In genomic region chr5:154972476-154973080, GRCh38 we compare ENCODE assay signal across 8 cellular contexts. TPM values are rescaled to one million over a fixed set of nuclear protein-coding genes. Genes with fewer than 3 reads are reported as not detected.
DNase-seq lines count a peak whose midpoint lies in the region; ATAC-seq, FAIRE-seq and TF ChIP-seq lines count a peak whose summit lies in the region.

No MANE protein-coding gene starts in this region.

- no peaks in the 10 kb centered on the region for H3K27me3 ChIP-seq in esophagus squamous epithelium

- DNase-seq in CD1c-positive myeloid dendritic cell (ENCODE audit: extremely low spot score) (peak; percentile 16), HFF-Myc (ENCODE audit: extremely low read depth, low read depth) (peak; percentile 24), RPMI7951 (ENCODE audit: low read depth) (peak; percentile 30), esophagus squamous epithelium (lab: John Stamatoyannopoulos, UW) (no peak), neural crest cell (ENCODE audit: low read depth, low spot score) (peak; percentile 42), GM19239 (ENCODE audit: insufficient read length, low spot score) (no peak)
- DNase-seq in natural killer cell treated with Interleukin-12 subunit alpha and Interleukin-12 subunit beta and Interleukin-15 and Interleukin-18, amount 100 ng/mL, for 72 hours (ENCODE audit: low spot score): no peak

- no peaks in the 10 kb centered on the region for H3K9me3 ChIP-seq in esophagus squamous epithelium

- peaks cover 7% of the 10 kb centered on the region for H3K36me3 Mint-ChIP-seq in neural crest cell (ENCODE audit: low read depth)
- no peaks in the 10 kb centered on the region for H3K36me3 Mint-ChIP-seq in natural killer cell treated with Interleukin-12 subunit alpha and Interleukin-12 subunit beta and Interleukin-15 and Interleukin-18, amount 100 ng/mL, for 72 hours

- no peaks in the 10 kb centered on the region for H3K9me3 Mint-ChIP-seq in neural crest cell
- H3K9me3 Mint-ChIP-seq in natural killer cell treated with Interleukin-12 subunit alpha and Interleukin-12 subunit beta and Interleukin-15 and Interleukin-18, amount 100 ng/mL, for 72 hours: no peaks in the 10 kb centered on the region

- no peak overlapping the region for H3K27ac ChIP-seq in esophagus squamous epithelium

- no peaks in the 10 kb centered on the region for H3K4me1 ChIP-seq in esophagus squamous epithelium

- H3K4me3 Mint-ChIP-seq in neural crest cell: no peak overlapping the region
- no peak overlapping the region for H3K4me3 Mint-ChIP-seq in natural killer cell treated with Interleukin-12 subunit alpha and Interleukin-12 subunit beta and Interleukin-15 and Interleukin-18, amount 100 ng/mL, for 72 hours

- no peak for TF ChIP-seq POLR2A in esophagus squamous epithelium (IDR thresholded peaks at IDR 0.05)

- no peak for FAIRE-seq in GM19239 (lab: Jason Lieb, UNC)

- 76 to 81% methylated on average over 2 of the region's 2 CpGs for whole genome bisulfite sequencing in esophagus squamous epithelium, 2 donors

- no peaks in the 10 kb centered on the region for H3K27me3 Mint-ChIP-seq in neural crest cell (ENCODE audit: low read depth)
- H3K27me3 Mint-ChIP-seq in natural killer cell treated with Interleukin-12 subunit alpha and Interleukin-12 subunit beta and Interleukin-15 and Interleukin-18, amount 100 ng/mL, for 72 hours: no peaks in the 10 kb centered on the region

- no peak overlapping the region for H3K27ac Mint-ChIP-seq in neural crest cell (ENCODE audit: unreplicated experiment)
- H3K27ac Mint-ChIP-seq in natural killer cell treated with Interleukin-12 subunit alpha and Interleukin-12 subunit beta and Interleukin-15 and Interleukin-18, amount 100 ng/mL, for 72 hours: no peak overlapping the region

- H3K4me1 Mint-ChIP-seq in neural crest cell: no peaks in the 10 kb centered on the region
- peaks cover 8 to 9% of the 10 kb centered on the region in 2 donors for H3K4me1 Mint-ChIP-seq in natural killer cell treated with Interleukin-12 subunit alpha and Interleukin-12 subunit beta and Interleukin-15 and Interleukin-18, amount 100 ng/mL, for 72 hours (ENCODE audit: low read depth in 2 of 2)

- intact Hi-C loops in esophagus squamous epithelium (cut with DNase I): no loop called here

- peak; percentile 73 for TF ChIP-seq CTCF in HFF-Myc (IDR thresholded peaks at IDR 0.05; ENCODE audit: low read depth, low read length, missing control alignments)
- TF ChIP-seq CTCF in esophagus squamous epithelium (IDR thresholded peaks at IDR 0.05): peak in 5 of 6 experiments; percentile 13 to 56 (median 43)
- peak; percentile 79 for TF ChIP-seq CTCF in neural crest cell (conservative IDR thresholded peaks at IDR 0.05)

- ATAC-seq in natural killer cell treated with Interleukin-12 subunit alpha and Interleukin-12 subunit beta and Interleukin-15 and Interleukin-18, amount 100 ng/mL, for 72 hours: no peak
- no peak for ATAC-seq in GM19395 (IDR thresholded peaks at IDR 0.05; ENCODE audit: unreplicated experiment)

- H3K4me3 ChIP-seq in HFF-Myc (replicated peaks; ENCODE audit: low read depth, low read length): no peak overlapping the region
- H3K4me3 ChIP-seq in esophagus squamous epithelium: no peak overlapping the region

- H3K36me3 ChIP-seq in esophagus squamous epithelium: peaks cover 0 to 24% (median 0%) of the 10 kb centered on the region in 3 donors

RNA-seq across cellular contexts. Expression of gene MRPL22, which starts 31.7 kb away (rescaled TPM):
- total RNA-seq in RPMI7951 (2014; rRNA removed; shearing (Covaris generic)): 24.4 and 24.7 TPM in 2 replicates
- total RNA-seq in esophagus squamous epithelium: 10 to 100 TPM; 17.0 to 29.9 (median 21.6) TPM
- 59.5 and 62.4 TPM in 2 replicates for total RNA-seq in neural crest cell
- 10 to 100 TPM; 54.6 to 56.2 TPM for total RNA-seq in natural killer cell treated with Interleukin-12 subunit alpha and Interleukin-12 subunit beta and Interleukin-15 and Interleukin-18, amount 100 ng/mL, for 72 hours

RNA-seq across cellular contexts. Expression of gene GEMIN5, which starts 34.6 kb away (rescaled TPM):
- 7.1 and 8.1 TPM in 2 replicates for total RNA-seq in RPMI7951 (2014; rRNA removed; shearing (Covaris generic))
- total RNA-seq in esophagus squamous epithelium (10 to 100 TPM; 10.1 to 18.1 (median 13.2) TPM), neural crest cell (34.3 and 35.3 TPM in 2 replicates)
- 10 to 100 TPM; 24.7 to 49.8 TPM for total RNA-seq in natural killer cell treated with Interleukin-12 subunit alpha and Interleukin-12 subunit beta and Interleukin-15 and Interleukin-18, amount 100 ng/mL, for 72 hours

RNA-seq across cellular contexts. Expression of gene KIF4B, which starts 41.0 kb away (rescaled TPM):
- total RNA-seq in RPMI7951 (2014; rRNA removed; shearing (Covaris generic)): not detected in 2 replicates
- total RNA-seq in esophagus squamous epithelium (not detected), neural crest cell (not detected in 2 replicates)
- total RNA-seq in natural killer cell treated with Interleukin-12 subunit alpha and Interleukin-12 subunit beta and Interleukin-15 and Interleukin-18, amount 100 ng/mL, for 72 hours: not detected

Comparison
In these comparisons a context has a peak if more than half of its experiments do, and no peak if none do; other contexts are left out.
1. DNase-seq: peak in CD1c-positive myeloid dendritic cell (single experiment), HFF-Myc (single experiment), RPMI7951 (single experiment) and neural crest cell (single experiment); none in esophagus squamous epithelium (single experiment), natural killer cell treated with Interleukin-12 subunit alpha and Interleukin-12 subunit beta and Interleukin-15 and Interleukin-18, amount 100 ng/mL, for 72 hours (single experiment) and GM19239 (single experiment).
2. Peak in every context shown above with its lines, with median percentiles within 50 percentile points of each other: CTCF ChIP-seq.